In the genomic region with DNA sequence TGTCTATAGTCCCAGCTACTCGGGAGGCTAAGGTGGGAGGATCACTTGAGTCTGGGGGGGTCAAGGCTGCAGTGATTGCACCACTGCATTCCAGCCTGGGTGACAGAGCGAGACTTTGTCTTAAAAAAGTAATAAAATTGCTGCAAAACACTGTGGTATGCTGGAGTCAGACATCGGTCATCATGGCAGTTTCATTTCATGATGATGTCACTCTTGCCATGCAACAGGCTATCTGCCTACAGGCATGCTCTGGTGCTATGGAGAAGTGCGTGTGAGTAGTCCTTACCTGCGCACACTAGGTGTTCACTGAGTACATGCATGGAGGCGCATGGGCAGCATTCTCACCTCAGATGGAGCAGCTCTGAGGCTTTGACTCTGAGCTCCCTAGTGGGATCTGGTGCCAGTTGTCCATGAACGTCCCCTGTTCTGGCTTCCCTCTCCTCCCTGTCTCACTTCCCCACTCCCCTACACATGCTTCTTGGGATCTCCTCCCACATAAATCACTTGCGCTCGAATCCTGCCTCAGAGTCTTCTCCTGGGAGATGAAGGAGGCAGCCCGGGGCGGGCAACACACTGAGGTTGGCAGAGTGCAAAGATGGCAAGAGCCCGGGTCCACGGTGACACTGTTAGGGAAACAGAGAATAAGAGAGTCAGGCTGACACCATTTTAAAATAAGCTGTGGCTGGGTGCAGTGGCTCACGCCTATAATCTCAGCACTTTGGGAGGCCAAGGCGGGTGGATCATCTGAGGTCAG, we compare ENCODE assay signal across 16 cellular contexts. TPM values are rescaled to one million over a fixed set of nuclear protein-coding genes. Genes with fewer than 3 reads are reported as not detected.
DNase-seq lines count a peak whose midpoint lies in the region; ATAC-seq, FAIRE-seq and TF ChIP-seq lines count a peak whose summit lies in the region.
"Had no signal": no experiment of that assay in that cellular context is flagged by ENCODE, and none has a peak within 500 bp of the region (broad histone marks: within the 10 kb centered on the region; RNA-seq: fewer than 3 reads in every experiment).

No MANE protein-coding gene starts in this region.

- H3K4me1 Mint-ChIP-seq in WTC11 = peaks cover 12% of the 10 kb centered on the region

- no peak overlapping the region for H3K4me3 ChIP-seq in fibroblast of villous mesenchyme (ENCODE audit: low read depth, low read length)

- TF ChIP-seq CTCF in WTC11 (IDR thresholded peaks at IDR 0.05) (no peak), fibroblast of villous mesenchyme (IDR thresholded peaks at IDR 0.05; ENCODE audit: insufficient read depth, low read depth, low read length) (no peak)

- no peaks in the 10 kb centered on the region for H3K27me3 Mint-ChIP-seq in WTC11 (ENCODE audit: low read depth)

- H3K9me3 Mint-ChIP-seq in WTC11 = no peaks in the 10 kb centered on the region

- ATAC-seq in WTC11 (no peak), GM21515 (IDR thresholded peaks at IDR 0.05; ENCODE audit: unreplicated experiment) (no peak), GM18502 (IDR thresholded peaks at IDR 0.05; ENCODE audit: poor library complexity, unreplicated experiment) (no peak)

- no peak overlapping the region for H3K4me3 Mint-ChIP-seq in WTC11

- DNase-seq in stimulated activated CD4-positive, alpha-beta T cell treated with anti-CD3 and anti-CD28 coated beads, Interleukin-1b, Interleukin-23, amount 100 ng/mL, for 48 hours = peak; percentile 6
- DNase-seq in stimulated activated CD4-positive, alpha-beta T cell treated with anti-CD3 and anti-CD28 coated beads, Interleukin-4, amount 100 ng/mL, for 4 hours = no peak
- DNase-seq in WTC11 (ENCODE audit: low spot score) (no peak), fibroblast of villous mesenchyme (ENCODE audit: low read depth) (peak; percentile 63), urothelium cell line (ENCODE audit: low spot score) (peak; percentile 55), HuH-7 (ENCODE audit: low spot score) (no peak)
- DNase-seq: ACHN; DMS79 treated with DMSO at 0.1 percent for 48 hours; effector CD8-positive, alpha-beta T cell; hippocampal formation; NCI-H1092; NCI-H510A; occipital lobe had no signal

- no peak for FAIRE-seq in urothelium cell line (lab: Jason Lieb, UNC)
- FAIRE-seq: TTC549 had no signal

- CTCF ChIA-PET in WTC11 (lab: Charles Lee) = no interaction called here

- POLR2A ChIA-PET in WTC11 (lab: Charles Lee) = no interaction called here

- H3K36me3 Mint-ChIP-seq in WTC11 = no peaks in the 10 kb centered on the region

- H3K27ac Mint-ChIP-seq in WTC11 = peak overlapping the region; percentile 63; the same call in 1 of the 2 replicates

TF ChIP-seq in WTC11, 78 proteins besides CTCF, POLR2A, EP300 and RAD21 (continues in another document):
- TF ChIP-seq RELA (CRISPR knock-in tag; IDR thresholded peaks at IDR 0.05; ENCODE audit: borderline replicate concordance) (no peak), NFE2L1 (CRISPR knock-in tag; IDR thresholded peaks at IDR 0.05) (no peak), ZNF121 (CRISPR knock-in tag; IDR thresholded peaks at IDR 0.05) (no peak), TEAD1 (CRISPR knock-in tag; IDR thresholded peaks at IDR 0.05) (no peak), JAZF1 (CRISPR knock-in tag; IDR thresholded peaks at IDR 0.05) (no peak), ESRRA (CRISPR knock-in tag; IDR thresholded peaks at IDR 0.05; ENCODE audit: borderline replicate concordance) (no peak), FOXP1 (CRISPR knock-in tag; IDR thresholded peaks at IDR 0.05; ENCODE audit: borderline replicate concordance) (no peak), ZNF232 (CRISPR knock-in tag; IDR thresholded peaks at IDR 0.05) (no peak)
- TF ChIP-seq, protein P1, sequence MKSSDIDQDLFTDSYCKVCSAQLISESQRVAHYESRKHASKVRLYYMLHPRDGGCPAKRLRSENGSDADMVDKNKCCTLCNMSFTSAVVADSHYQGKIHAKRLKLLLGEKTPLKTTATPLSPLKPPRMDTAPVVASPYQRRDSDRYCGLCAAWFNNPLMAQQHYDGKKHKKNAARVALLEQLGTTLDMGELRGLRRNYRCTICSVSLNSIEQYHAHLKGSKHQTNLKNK (CRISPR knock-in tag; IDR thresholded peaks at IDR 0.05) = no peak
- TF ChIP-seq, protein P2, sequence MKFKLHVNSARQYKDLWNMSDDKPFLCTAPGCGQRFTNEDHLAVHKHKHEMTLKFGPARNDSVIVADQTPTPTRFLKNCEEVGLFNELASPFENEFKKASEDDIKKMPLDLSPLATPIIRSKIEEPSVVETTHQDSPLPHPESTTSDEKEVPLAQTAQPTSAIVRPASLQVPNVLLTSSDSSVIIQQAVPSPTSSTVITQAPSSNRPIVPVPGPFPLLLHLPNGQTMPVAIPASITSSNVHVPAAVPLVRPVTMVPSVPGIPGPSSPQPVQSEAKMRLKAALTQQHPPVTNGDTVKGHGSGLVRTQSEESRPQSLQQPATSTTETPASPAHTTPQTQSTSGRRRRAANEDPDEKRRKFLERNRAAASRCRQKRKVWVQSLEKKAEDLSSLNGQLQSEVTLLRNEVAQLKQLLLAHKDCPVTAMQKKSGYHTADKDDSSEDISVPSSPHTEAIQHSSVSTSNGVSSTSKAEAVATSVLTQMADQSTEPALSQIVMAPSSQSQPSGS (CRISPR knock-in tag; IDR thresholded peaks at IDR 0.05; ENCODE audit: borderline replicate concordance, low read depth) = no peak
- TF ChIP-seq, protein P3, sequence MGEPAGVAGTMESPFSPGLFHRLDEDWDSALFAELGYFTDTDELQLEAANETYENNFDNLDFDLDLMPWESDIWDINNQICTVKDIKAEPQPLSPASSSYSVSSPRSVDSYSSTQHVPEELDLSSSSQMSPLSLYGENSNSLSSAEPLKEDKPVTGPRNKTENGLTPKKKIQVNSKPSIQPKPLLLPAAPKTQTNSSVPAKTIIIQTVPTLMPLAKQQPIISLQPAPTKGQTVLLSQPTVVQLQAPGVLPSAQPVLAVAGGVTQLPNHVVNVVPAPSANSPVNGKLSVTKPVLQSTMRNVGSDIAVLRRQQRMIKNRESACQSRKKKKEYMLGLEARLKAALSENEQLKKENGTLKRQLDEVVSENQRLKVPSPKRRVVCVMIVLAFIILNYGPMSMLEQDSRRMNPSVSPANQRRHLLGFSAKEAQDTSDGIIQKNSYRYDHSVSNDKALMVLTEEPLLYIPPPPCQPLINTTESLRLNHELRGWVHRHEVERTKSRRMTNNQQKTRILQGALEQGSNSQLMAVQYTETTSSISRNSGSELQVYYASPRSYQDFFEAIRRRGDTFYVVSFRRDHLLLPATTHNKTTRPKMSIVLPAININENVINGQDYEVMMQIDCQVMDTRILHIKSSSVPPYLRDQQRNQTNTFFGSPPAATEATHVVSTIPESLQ (CRISPR knock-in tag; IDR thresholded peaks at IDR 0.05) = no peak
- TF ChIP-seq, protein P4, sequence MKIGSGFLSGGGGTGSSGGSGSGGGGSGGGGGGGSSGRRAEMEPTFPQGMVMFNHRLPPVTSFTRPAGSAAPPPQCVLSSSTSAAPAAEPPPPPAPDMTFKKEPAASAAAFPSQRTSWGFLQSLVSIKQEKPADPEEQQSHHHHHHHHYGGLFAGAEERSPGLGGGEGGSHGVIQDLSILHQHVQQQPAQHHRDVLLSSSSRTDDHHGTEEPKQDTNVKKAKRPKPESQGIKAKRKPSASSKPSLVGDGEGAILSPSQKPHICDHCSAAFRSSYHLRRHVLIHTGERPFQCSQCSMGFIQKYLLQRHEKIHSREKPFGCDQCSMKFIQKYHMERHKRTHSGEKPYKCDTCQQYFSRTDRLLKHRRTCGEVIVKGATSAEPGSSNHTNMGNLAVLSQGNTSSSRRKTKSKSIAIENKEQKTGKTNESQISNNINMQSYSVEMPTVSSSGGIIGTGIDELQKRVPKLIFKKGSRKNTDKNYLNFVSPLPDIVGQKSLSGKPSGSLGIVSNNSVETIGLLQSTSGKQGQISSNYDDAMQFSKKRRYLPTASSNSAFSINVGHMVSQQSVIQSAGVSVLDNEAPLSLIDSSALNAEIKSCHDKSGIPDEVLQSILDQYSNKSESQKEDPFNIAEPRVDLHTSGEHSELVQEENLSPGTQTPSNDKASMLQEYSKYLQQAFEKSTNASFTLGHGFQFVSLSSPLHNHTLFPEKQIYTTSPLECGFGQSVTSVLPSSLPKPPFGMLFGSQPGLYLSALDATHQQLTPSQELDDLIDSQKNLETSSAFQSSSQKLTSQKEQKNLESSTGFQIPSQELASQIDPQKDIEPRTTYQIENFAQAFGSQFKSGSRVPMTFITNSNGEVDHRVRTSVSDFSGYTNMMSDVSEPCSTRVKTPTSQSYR (CRISPR knock-in tag; IDR thresholded peaks at IDR 0.05) = no peak
- TF ChIP-seq, protein P5, sequence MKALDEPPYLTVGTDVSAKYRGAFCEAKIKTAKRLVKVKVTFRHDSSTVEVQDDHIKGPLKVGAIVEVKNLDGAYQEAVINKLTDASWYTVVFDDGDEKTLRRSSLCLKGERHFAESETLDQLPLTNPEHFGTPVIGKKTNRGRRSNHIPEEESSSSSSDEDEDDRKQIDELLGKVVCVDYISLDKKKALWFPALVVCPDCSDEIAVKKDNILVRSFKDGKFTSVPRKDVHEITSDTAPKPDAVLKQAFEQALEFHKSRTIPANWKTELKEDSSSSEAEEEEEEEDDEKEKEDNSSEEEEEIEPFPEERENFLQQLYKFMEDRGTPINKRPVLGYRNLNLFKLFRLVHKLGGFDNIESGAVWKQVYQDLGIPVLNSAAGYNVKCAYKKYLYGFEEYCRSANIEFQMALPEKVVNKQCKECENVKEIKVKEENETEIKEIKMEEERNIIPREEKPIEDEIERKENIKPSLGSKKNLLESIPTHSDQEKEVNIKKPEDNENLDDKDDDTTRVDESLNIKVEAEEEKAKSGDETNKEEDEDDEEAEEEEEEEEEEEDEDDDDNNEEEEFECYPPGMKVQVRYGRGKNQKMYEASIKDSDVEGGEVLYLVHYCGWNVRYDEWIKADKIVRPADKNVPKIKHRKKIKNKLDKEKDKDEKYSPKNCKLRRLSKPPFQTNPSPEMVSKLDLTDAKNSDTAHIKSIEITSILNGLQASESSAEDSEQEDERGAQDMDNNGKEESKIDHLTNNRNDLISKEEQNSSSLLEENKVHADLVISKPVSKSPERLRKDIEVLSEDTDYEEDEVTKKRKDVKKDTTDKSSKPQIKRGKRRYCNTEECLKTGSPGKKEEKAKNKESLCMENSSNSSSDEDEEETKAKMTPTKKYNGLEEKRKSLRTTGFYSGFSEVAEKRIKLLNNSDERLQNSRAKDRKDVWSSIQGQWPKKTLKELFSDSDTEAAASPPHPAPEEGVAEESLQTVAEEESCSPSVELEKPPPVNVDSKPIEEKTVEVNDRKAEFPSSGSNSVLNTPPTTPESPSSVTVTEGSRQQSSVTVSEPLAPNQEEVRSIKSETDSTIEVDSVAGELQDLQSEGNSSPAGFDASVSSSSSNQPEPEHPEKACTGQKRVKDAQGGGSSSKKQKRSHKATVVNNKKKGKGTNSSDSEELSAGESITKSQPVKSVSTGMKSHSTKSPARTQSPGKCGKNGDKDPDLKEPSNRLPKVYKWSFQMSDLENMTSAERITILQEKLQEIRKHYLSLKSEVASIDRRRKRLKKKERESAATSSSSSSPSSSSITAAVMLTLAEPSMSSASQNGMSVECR (CRISPR knock-in tag; IDR thresholded peaks at IDR 0.05; ENCODE audit: borderline replicate concordance) = no peak

RNA-seq across cellular contexts. Expression of a gene that starts 10.4 kb away (rescaled TPM):
- 4.4 to 6.7 TPM (median 5.0 TPM) in 3 replicates for total RNA-seq in WTC11 (2021)
- total RNA-seq in fibroblast of villous mesenchyme = not detected in 2 replicates
- total RNA-seq: occipital lobe had no signal

RNA-seq across cellular contexts. Expression of a gene that starts 29.3 kb away (rescaled TPM):
- total RNA-seq in WTC11 (2021) (120 to 127 TPM (median 120 TPM) in 3 replicates), fibroblast of villous mesenchyme (166 and 200 TPM in 2 replicates)

RNA-seq across cellular contexts. Expression of a gene that starts 35.0 kb away (rescaled TPM):
- 7.2 to 9.6 TPM (median 8.0 TPM) in 3 replicates for total RNA-seq in WTC11 (2021)
- total RNA-seq in fibroblast of villous mesenchyme = not detected in 2 replicates
- total RNA-seq: occipital lobe had no signal

Comparison
In these comparisons a context has a peak if more than half of its experiments do, and no peak if none do; other contexts are left out.
1. DNase-seq: peak in stimulated activated CD4-positive, alpha-beta T cell treated with anti-CD3 and anti-CD28 coated beads, Interleukin-1b, Interleukin-23, amount 100 ng/mL, for 48 hours (single experiment), fibroblast of villous mesenchyme (single experiment) and urothelium cell line (single experiment); none in stimulated activated CD4-positive, alpha-beta T cell treated with anti-CD3 and anti-CD28 coated beads, Interleukin-4, amount 100 ng/mL, for 4 hours (0 of 2), WTC11 (single experiment) and HuH-7 (single experiment).